In genomic region chr11:34160791-34161190, GRCh38 we compare ENCODE assay signal across 3 cellular contexts.
TF ChIP-seq lines count a peak whose summit lies in the region.

No MANE protein-coding gene starts in this region.

TF ChIP-seq in SK-N-SH, 30 proteins besides CTCF, POLR2A, EP300 and RAD21 (continued from another document):
- no peak for TF ChIP-seq USF1 (IDR thresholded peaks at IDR 0.05; ENCODE audit: borderline replicate concordance, low read depth)
- TF ChIP-seq PBX3 (IDR thresholded peaks at IDR 0.05) = no peak
- TF ChIP-seq FOSL2 (IDR thresholded peaks at IDR 0.05; ENCODE audit: borderline replicate concordance, low read depth) = no peak
- no peak for TF ChIP-seq IRF3 (IDR thresholded peaks at IDR 0.05; ENCODE audit: low read depth, low read length)
- TF ChIP-seq RCOR1 (IDR thresholded peaks at IDR 0.05; ENCODE audit: low read length) = no peak
- no peak for TF ChIP-seq TEAD4 (IDR thresholded peaks at IDR 0.05; ENCODE audit: borderline replicate concordance, insufficient read depth)
- no peak for TF ChIP-seq TAF1 (IDR thresholded peaks at IDR 0.05; ENCODE audit: borderline replicate concordance, low read depth, low read length)
- TF ChIP-seq TCF12 (IDR thresholded peaks at IDR 0.05) = no peak

TF ChIP-seq in SK-N-SH treated with all-trans-retinoic acid at 6 μM for 48 hours, 23 proteins besides CTCF, POLR2A, EP300 and RAD21 (continued from another document):
- TF ChIP-seq CREB5 (CRISPR knock-in tag; IDR thresholded peaks at IDR 0.05; ENCODE audit: low read depth) (no peak), BACH2 (CRISPR knock-in tag; IDR thresholded peaks at IDR 0.05; ENCODE audit: borderline replicate concordance) (no peak), ZNF70 (CRISPR knock-in tag; IDR thresholded peaks at IDR 0.05) (no peak)

TF ChIP-seq in WTC11, 78 proteins besides CTCF, POLR2A, EP300 and RAD21:
- TF ChIP-seq ZNF532 (CRISPR knock-in tag; IDR thresholded peaks at IDR 0.05; ENCODE audit: borderline replicate concordance) = no peak
- TF ChIP-seq NR1H2 (CRISPR knock-in tag; IDR thresholded peaks at IDR 0.05) = no peak
- no peak for TF ChIP-seq NFATC4 (CRISPR knock-in tag; IDR thresholded peaks at IDR 0.05)
- no peak for TF ChIP-seq RELA (CRISPR knock-in tag; IDR thresholded peaks at IDR 0.05; ENCODE audit: borderline replicate concordance)
- no peak for TF ChIP-seq ZNF121 (CRISPR knock-in tag; IDR thresholded peaks at IDR 0.05)
- no peak for TF ChIP-seq RORB (CRISPR knock-in tag; IDR thresholded peaks at IDR 0.05)
- no peak for TF ChIP-seq NFE2L1 (CRISPR knock-in tag; IDR thresholded peaks at IDR 0.05)
- TF ChIP-seq SMAD4 (CRISPR knock-in tag; IDR thresholded peaks at IDR 0.05) = no peak
- TF ChIP-seq OVOL2 (CRISPR knock-in tag; IDR thresholded peaks at IDR 0.05; ENCODE audit: borderline replicate concordance) = no peak
- no peak for TF ChIP-seq USF1 (CRISPR knock-in tag; IDR thresholded peaks at IDR 0.05)
